In genomic region chr19:22526661-22527272, GRCh38 we compare ENCODE assay signal across 12 cellular contexts.
"Had no signal": no experiment of that assay in that cellular context is flagged by ENCODE, and none has a peak within 500 bp of the region (broad histone marks: within the 10 kb centered on the region; RNA-seq: fewer than 3 reads in every experiment).

No MANE protein-coding gene starts in this region.

- ATAC-seq: activated naive CD4-positive, alpha-beta T cell treated with anti-CD3 and anti-CD28 coated beads, Interleukin-2, amount 50 U/mL, for 72 hours; foreskin keratinocyte; stimulated activated naive CD8-positive, alpha-beta T cell treated with anti-CD3 and anti-CD28 coated beads, Interleukin-15, amount 100 ng/mL, for 72 hours had no signal

- DNase-seq: activated CD4-positive, alpha-beta T cell treated with anti-CD3 and anti-CD28 coated beads, Interleukin-2, amount 50 U/mL, for 4 hours; activated gamma-delta T cell; adrenal gland; central memory CD4-positive, alpha-beta T cell; endodermal cell; SK-N-SH; stimulated activated CD4-positive, alpha-beta T cell treated with anti-CD3 and anti-CD28 coated beads, Interleukin-2, amount 100 ng/mL, for 48 hours; stimulated activated naive CD8-positive, alpha-beta T cell treated with anti-CD3 and anti-CD28 coated beads, Interleukin-15, amount 100 ng/mL, for 72 hours; upper lobe of left lung had no signal

- H3K4me3 Mint-ChIP-seq: endodermal cell; stimulated activated naive CD8-positive, alpha-beta T cell treated with anti-CD3 and anti-CD28 coated beads, Interleukin-15, amount 100 ng/mL, for 72 hours; T-helper 2 cell treated with Interferon-gamma antibody and Interleukin-4, amounts not matched to agents 5 μg/mL and 100 μg/mL, for 36 hours had no signal

- H3K27ac Mint-ChIP-seq: activated naive CD4-positive, alpha-beta T cell treated with anti-CD3 and anti-CD28 coated beads, Interleukin-2, amount 50 U/mL, for 72 hours; endodermal cell; stimulated activated naive CD8-positive, alpha-beta T cell treated with anti-CD3 and anti-CD28 coated beads, Interleukin-15, amount 100 ng/mL, for 72 hours; T-helper 2 cell treated with Interferon-gamma antibody and Interleukin-4, amounts not matched to agents 5 μg/mL and 100 μg/mL, for 36 hours had no signal

- H3K4me1 Mint-ChIP-seq: endodermal cell; stimulated activated naive CD8-positive, alpha-beta T cell treated with anti-CD3 and anti-CD28 coated beads, Interleukin-15, amount 100 ng/mL, for 72 hours had no signal

- H3K27me3 Mint-ChIP-seq: stimulated activated naive CD8-positive, alpha-beta T cell treated with anti-CD3 and anti-CD28 coated beads, Interleukin-15, amount 100 ng/mL, for 72 hours had no signal
